10 cellular contexts compared by ENCODE assay signal in genomic region chr4:102819588-102820365, GRCh38. TPM values are rescaled to one million over a fixed set of nuclear protein-coding genes. Genes with fewer than 3 reads are reported as not detected.
DNase-seq lines count a peak whose midpoint lies in the region; ATAC-seq, FAIRE-seq and TF ChIP-seq lines count a peak whose summit lies in the region.
"Had no signal": no experiment of that assay in that cellular context is flagged by ENCODE, and none has a peak within 500 bp of the region (broad histone marks: within the 10 kb centered on the region; RNA-seq: fewer than 3 reads in every experiment).

No MANE protein-coding gene starts in this region.

- H3K79me1 ChIP-seq in trophoblast cell (ENCODE audit: low read length): no peaks in the 10 kb centered on the region

- H3K79me2 ChIP-seq in endothelial cell of umbilical vein (ENCODE audit: control insufficient read depth, insufficient read depth, low read length): peaks cover 100% of the 10 kb centered on the region
- peaks cover 8% of the 10 kb centered on the region for H3K79me2 ChIP-seq in trophoblast cell (ENCODE audit: control insufficient read depth, insufficient read depth, low read length, poor library complexity)

- H3K9ac ChIP-seq in endothelial cell of umbilical vein (replicated peaks; ENCODE audit: extremely low read depth, insufficient read depth, low read length): no peak overlapping the region
- H3K9ac ChIP-seq in trophoblast cell (ENCODE audit: low read length): no peak overlapping the region

- BruUV-seq in endothelial cell of umbilical vein (replicated peaks; lab: Mats Ljungman, UMichigan): no TSS peak

- H4K20me1 ChIP-seq in endothelial cell of umbilical vein (replicated peaks; ENCODE audit: control insufficient read depth, extremely low read depth, insufficient read depth, low read length): peaks cover 40% of the 10 kb centered on the region

- no peak for ATAC-seq in WTC11

- H3K36me3 ChIP-seq in HEK293 (ENCODE audit: control insufficient read depth in 2 of 2, insufficient read depth in 1 of 2, low read length in 2 of 2): peaks cover 0 to 44% of the 10 kb centered on the region in 2 experiments; a peak in 1 of 3 replicates
- peaks cover 1 to 7% of the 10 kb centered on the region in 2 experiments for H3K36me3 ChIP-seq in endothelial cell of umbilical vein (ENCODE audit: control insufficient read depth in 2 of 2, extremely low read depth in 1 of 2, insufficient read depth in 2 of 2, low read length in 2 of 2)
- H3K36me3 ChIP-seq in trophoblast cell (ENCODE audit: control insufficient read depth in 1 of 2, insufficient read depth in 2 of 2, low read length in 2 of 2): peaks cover 0 to 4% of the 10 kb centered on the region in 2 experiments

- H3K18ac ChIP-seq in trophoblast cell (ENCODE audit: low read length): no peak overlapping the region

- WGBS in trophoblast cell (ENCODE audit: extremely low coverage, insufficient coverage, insufficient read length): no CpG with 5 or more reads among the region's 8 CpGs

- H3K27ac ChIP-seq in HEK293 (ENCODE audit: extremely low read depth, low read depth, low read length) (no peak overlapping the region), endothelial cell of umbilical vein (ENCODE audit: insufficient read depth, low read depth, low read length) (peak overlapping the region; percentile 10), trophoblast cell (ENCODE audit: low read depth, low read length) (peak overlapping the region; percentile 41)

- no peak overlapping the region for H4K12ac ChIP-seq in trophoblast cell (ENCODE audit: low read depth, low read length)

- peak overlapping the region; percentile 11 for H3K27ac Mint-ChIP-seq in WTC11

- FAIRE-seq in endothelial cell of umbilical vein (lab: Jason Lieb, UNC): no peak
- FAIRE-seq: urothelium cell line had no signal

- no peak overlapping the region for H4K8ac ChIP-seq in trophoblast cell (ENCODE audit: low read depth, low read length)

- H3K9me3 ChIP-seq in HEK293 (ENCODE audit: control insufficient read depth, insufficient read depth, low read depth, low read length) (no peaks in the 10 kb centered on the region), endothelial cell of umbilical vein (replicated peaks; ENCODE audit: control insufficient read depth, insufficient read depth, low read length) (no peaks in the 10 kb centered on the region), trophoblast cell (ENCODE audit: insufficient read depth, low read depth, low read length) (no peaks in the 10 kb centered on the region)

- no peaks in the 10 kb centered on the region for H3K9me1 ChIP-seq in endothelial cell of umbilical vein (replicated peaks; ENCODE audit: control insufficient read depth, extremely low read depth, insufficient read depth, low read length)

- no peak overlapping the region for H2AFZ ChIP-seq in endothelial cell of umbilical vein (ENCODE audit: low read depth, low read length)
- no peak overlapping the region for H2AFZ ChIP-seq in trophoblast cell (ENCODE audit: insufficient read depth, low read length, poor library complexity)

- no peak overlapping the region for H3K23ac ChIP-seq in trophoblast cell (ENCODE audit: low read length)

- no peak overlapping the region for H4K91ac ChIP-seq in trophoblast cell (ENCODE audit: low read depth, low read length)

- TF ChIP-seq POLR2A in endothelial cell of umbilical vein (IDR thresholded peaks at IDR 0.05; ENCODE audit: low read depth, low read length): no peak

- H2AK5ac ChIP-seq in trophoblast cell (ENCODE audit: low read length): no peak overlapping the region

- H3K4me1 ChIP-seq in HEK293 (ENCODE audit: control insufficient read depth, insufficient read depth, low read length) (peaks cover 12% of the 10 kb centered on the region), endothelial cell of umbilical vein (ENCODE audit: control insufficient read depth, extremely low read depth, insufficient read depth, low read length) (peaks cover 67% of the 10 kb centered on the region), trophoblast cell (ENCODE audit: control insufficient read depth in 1 of 2, insufficient read depth in 2 of 2, low read length in 2 of 2) (peaks cover 4 to 8% of the 10 kb centered on the region in 2 experiments)

- H2BK5ac ChIP-seq in trophoblast cell (ENCODE audit: low read depth, low read length, poor library complexity): no peak overlapping the region

- POLR2A ChIA-PET in HEK293 (lab: Yijun Ruan, JAX): no interaction called here
- POLR2A ChIA-PET in WTC11 (lab: Charles Lee): interaction anchor here (0.6 to 3.7 kb wide), 3 partner anchors 8 to 34 kb away, joined by 3 to 18 read pairs (median 4); partner anchors contain the start of gene UBE2D3
- POLR2A ChIA-PET in endothelial cell of umbilical vein (lab: Charles Lee): interaction anchor here (0.8 kb wide), 1 partner anchor 8 kb away, joined by 3 read pairs; the partner anchor contains the start of gene UBE2D3

- H2BK12ac ChIP-seq in trophoblast cell (ENCODE audit: low read length): no peak overlapping the region

- H3K27me3 Mint-ChIP-seq in WTC11 (ENCODE audit: low read depth): no peaks in the 10 kb centered on the region

- DNase-seq in WTC11 (ENCODE audit: low spot score) (no peak), endothelial cell of umbilical vein (ENCODE audit: low read depth, low spot score) (peak; percentile 34), trophoblast cell (no peak), hippocampal formation (lab: John Stamatoyannopoulos, UW) (no peak), SHP77 treated with DMSO at 0.1 percent for 48 hours (lab: John Stamatoyannopoulos, UW) (no peak), NCI-H1694 treated with DMSO at 0.1 percent for 48 hours (lab: John Stamatoyannopoulos, UW) (no peak), germinal center (ENCODE audit: low spot score) (no peak)
- DNase-seq: anterior cingulate cortex had no signal

- dilution Hi-C loops in endothelial cell of umbilical vein (cut with MboI; ENCODE audit: extremely low pct_ligation_motif_present, low sequenced_read_pairs): no loop called here

- no peak for TF ChIP-seq CTCF in HEK293 (tag by site-specific recombination; IDR thresholded peaks at IDR 0.05)
- TF ChIP-seq CTCF in WTC11 (IDR thresholded peaks at IDR 0.05): no peak
- TF ChIP-seq CTCF in endothelial cell of umbilical vein (IDR thresholded peaks at IDR 0.05; ENCODE audit: extremely low read depth in 1 of 2, insufficient read depth in 1 of 2, low read depth in 1 of 2, low read length in 2 of 2): no peak

- peak overlapping the region; percentile 35 for H3K4me3 Mint-ChIP-seq in WTC11

- CTCF ChIA-PET in HEK293 (lab: Yijun Ruan, JAX): no interaction called here
- CTCF ChIA-PET in WTC11 (lab: Charles Lee): no interaction called here
- CTCF ChIA-PET in endothelial cell of umbilical vein (lab: Charles Lee): interaction anchor here (1.3 to 4.0 kb wide), 2 partner anchors 8 to 22 kb away, joined by 3 to 12 read pairs; partner anchors contain the start of gene UBE2D3

- H3K4ac ChIP-seq in trophoblast cell (ENCODE audit: low read depth, low read length): peak overlapping the region; percentile 86

- H3K9me3 Mint-ChIP-seq in WTC11: no peaks in the 10 kb centered on the region

- H3K4me1 Mint-ChIP-seq in WTC11: peaks cover 81% of the 10 kb centered on the region

- intact Hi-C loops in endothelial cell of umbilical vein (cut with micrococcal nuclease): no loop called here

- peak overlapping the region; percentile 65 for H3K4me2 ChIP-seq in endothelial cell of umbilical vein (ENCODE audit: insufficient read depth, low read length)
- H3K4me2 ChIP-seq in trophoblast cell (ENCODE audit: low read length): no peak overlapping the region

- H3K27me3 ChIP-seq in endothelial cell of umbilical vein (ENCODE audit: control insufficient read depth in 2 of 2, insufficient read depth in 2 of 2, low read length in 2 of 2): no peaks in the 10 kb centered on the region
- no peaks in the 10 kb centered on the region for H3K27me3 ChIP-seq in trophoblast cell (ENCODE audit: insufficient read depth, low read length)

- H3K36me3 Mint-ChIP-seq in WTC11: peaks cover 19% of the 10 kb centered on the region

- H3K4me3 ChIP-seq in HEK293 (ENCODE audit: low read depth, low read length) (no peak overlapping the region), endothelial cell of umbilical vein (replicated peaks in 1 of 3; ENCODE audit: insufficient read depth in 1 of 3, low read depth in 1 of 3, low read length in 3 of 3) (no peak overlapping the region), trophoblast cell (ENCODE audit: low read depth, low read length) (no peak overlapping the region)

- no peak overlapping the region for H2BK120ac ChIP-seq in trophoblast cell (ENCODE audit: insufficient read depth, low read length, poor library complexity)

- no peak overlapping the region for H3K14ac ChIP-seq in trophoblast cell (ENCODE audit: low read length)

RNA-seq across cellular contexts. Expression of gene UBE2D3, which starts 7.6 kb away (rescaled TPM):
- total RNA-seq in WTC11 (2021) (326 to 351 TPM (median 334 TPM) in 3 replicates), endothelial cell of umbilical vein (279 and 288 TPM in 2 replicates)
- polyA plus RNA-seq in endothelial cell of umbilical vein: 388 and 399 TPM in 2 replicates
- polyA plus RNA-seq in endothelial cell of umbilical vein (2011; cell fraction: cytosol; rRNA removed): 350 and 364 TPM in 2 replicates
- polyA plus RNA-seq in endothelial cell of umbilical vein (2011; cell fraction: nucleus; rRNA removed): 360 and 376 TPM in 2 replicates
- 215 and 278 TPM in 2 replicates for polyA plus RNA-seq in endothelial cell of umbilical vein (2012)
- polyA minus RNA-seq in endothelial cell of umbilical vein: 278 and 331 TPM in 2 replicates
- polyA minus RNA-seq in endothelial cell of umbilical vein (2011; cell fraction: cytosol; rRNA and poly(A)+ RNA removed): 121 TPM
- polyA minus RNA-seq in endothelial cell of umbilical vein (2011; cell fraction: nucleus; rRNA and poly(A)+ RNA removed): 266 and 296 TPM in 2 replicates
- polyA plus RNA-seq in trophoblast cell (2013): 864 and 871 TPM in 2 replicates

RNA-seq across cellular contexts. Expression of gene CISD2, which starts 49.0 kb away (rescaled TPM):
- 30.0 to 36.6 TPM (median 36.2 TPM) in 3 replicates for total RNA-seq in WTC11 (2021)
- total RNA-seq in endothelial cell of umbilical vein: 26.5 and 28.4 TPM in 2 replicates
- polyA plus RNA-seq in endothelial cell of umbilical vein: 13.5 and 14.6 TPM in 2 replicates
- polyA plus RNA-seq in endothelial cell of umbilical vein (2011; cell fraction: cytosol; rRNA removed): 18.9 and 21.7 TPM in 2 replicates
- polyA plus RNA-seq in endothelial cell of umbilical vein (2011; cell fraction: nucleus; rRNA removed): 5.9 and 6.4 TPM in 2 replicates
- 20.5 and 29.8 TPM in 2 replicates for polyA plus RNA-seq in endothelial cell of umbilical vein (2012)
- 20.7 and 28.5 TPM in 2 replicates for polyA minus RNA-seq in endothelial cell of umbilical vein
- 15.7 TPM for polyA minus RNA-seq in endothelial cell of umbilical vein (2011; cell fraction: cytosol; rRNA and poly(A)+ RNA removed)
- polyA minus RNA-seq in endothelial cell of umbilical vein (2011; cell fraction: nucleus; rRNA and poly(A)+ RNA removed): 4.2 TPM in 2 replicates
- polyA plus RNA-seq in trophoblast cell (2013): 39.6 and 40.0 TPM in 2 replicates

RNA-seq across cellular contexts. Expression of gene MANBA, which starts 59.0 kb away (rescaled TPM):
- total RNA-seq in WTC11 (2021) (35.1 to 37.6 TPM (median 37.5 TPM) in 3 replicates), endothelial cell of umbilical vein (7.7 and 8.3 TPM in 2 replicates)
- polyA plus RNA-seq in endothelial cell of umbilical vein: 5.2 and 5.6 TPM in 2 replicates
- polyA plus RNA-seq in endothelial cell of umbilical vein (2011; cell fraction: cytosol; rRNA removed): 3.3 and 3.5 TPM in 2 replicates
- 9.2 and 9.9 TPM in 2 replicates for polyA plus RNA-seq in endothelial cell of umbilical vein (2011; cell fraction: nucleus; rRNA removed)
- polyA plus RNA-seq in endothelial cell of umbilical vein (2012): 4.6 TPM in 2 replicates
- 5.4 and 8.0 TPM in 2 replicates for polyA minus RNA-seq in endothelial cell of umbilical vein
- 13.6 TPM for polyA minus RNA-seq in endothelial cell of umbilical vein (2011; cell fraction: cytosol; rRNA and poly(A)+ RNA removed)
- polyA minus RNA-seq in endothelial cell of umbilical vein (2011; cell fraction: nucleus; rRNA and poly(A)+ RNA removed): 11.9 and 18.8 TPM in 2 replicates
- polyA plus RNA-seq in trophoblast cell (2013): 113 and 115 TPM in 2 replicates
